1 cellular context compared by ENCODE assay signal in genomic region chr5:140216468-140217074, GRCh38.
TF ChIP-seq lines count a peak whose summit lies in the region.

No MANE protein-coding gene starts in this region.

TF ChIP-seq in H1, 55 proteins besides CTCF, POLR2A, EP300 and RAD21:
- TF ChIP-seq CHD1 (IDR thresholded peaks at IDR 0.05; ENCODE audit: low read depth, low read length) = no peak
- no peak for TF ChIP-seq TBP (IDR thresholded peaks at IDR 0.05; ENCODE audit: low read depth, low read length)
- TF ChIP-seq MAFK (IDR thresholded peaks at IDR 0.05; ENCODE audit: low read depth, low read length) = no peak
- TF ChIP-seq BCL11A (IDR thresholded peaks at IDR 0.05; ENCODE audit: low read depth in 2 of 2, low read length in 2 of 2) = no peak
- TF ChIP-seq SIN3A (conservative IDR thresholded peaks at IDR 0.05 in 1 of 2, IDR thresholded peaks at IDR 0.05 in 1 of 2; ENCODE audit: low read depth in 1 of 2, low read length in 2 of 2) = no peak
- no peak for TF ChIP-seq CBX5 (IDR thresholded peaks at IDR 0.05; ENCODE audit: low read depth, low read length)
- no peak for TF ChIP-seq CBX8 (IDR thresholded peaks at IDR 0.05; ENCODE audit: borderline replicate concordance, low read depth, low read length)
- no peak for TF ChIP-seq RBBP5 (IDR thresholded peaks at IDR 0.05; ENCODE audit: borderline replicate concordance, low read depth, low read length)
- TF ChIP-seq SP1 (IDR thresholded peaks at IDR 0.05; ENCODE audit: low read depth, low read length) = no peak
- no peak for TF ChIP-seq ASH2L (IDR thresholded peaks at IDR 0.05; ENCODE audit: low read length)
- no peak for TF ChIP-seq BACH1 (IDR thresholded peaks at IDR 0.05; ENCODE audit: low read length)
TF ChIP-seq in H1: peak in this region for 0.
